ENCODE assay signal across 8 cellular contexts in genomic region chr7:130486963-130487324, GRCh38. TPM values are rescaled to one million over a fixed set of nuclear protein-coding genes. Genes with fewer than 3 reads are reported as not detected.
DNase-seq lines count a peak whose midpoint lies in the region; ATAC-seq and TF ChIP-seq lines count a peak whose summit lies in the region.

No MANE protein-coding gene starts in this region.

- H3K36me3 Mint-ChIP-seq in CD4-positive, alpha-beta T cell (ENCODE audit: low read depth): no peaks in the 10 kb centered on the region
- H3K36me3 Mint-ChIP-seq in chondrocyte (ENCODE audit: low read depth): no peaks in the 10 kb centered on the region

- H3K27ac Mint-ChIP-seq in CD4-positive, alpha-beta T cell: no peak overlapping the region
- no peak overlapping the region for H3K27ac Mint-ChIP-seq in chondrocyte (ENCODE audit: unreplicated experiment)

- intact Hi-C loops in CD4-positive, alpha-beta T cell (cut with DNase I, micrococcal nuclease): loop anchor here (2.0 to 10.0 kb wide), 4 partner anchors 85 to 268 kb away; no protein-coding TSS in a partner anchor

- H3K27me3 Mint-ChIP-seq in CD4-positive, alpha-beta T cell: peaks cover 67% of the 10 kb centered on the region
- no peaks in the 10 kb centered on the region for H3K27me3 Mint-ChIP-seq in chondrocyte (ENCODE audit: low read depth)

- H3K9ac ChIP-seq in mucosa of stomach (ENCODE audit: low read length): peak overlapping the region; percentile 42

- peaks cover 26% of the 10 kb centered on the region for H3K4me1 Mint-ChIP-seq in CD4-positive, alpha-beta T cell (ENCODE audit: low read depth)
- peaks cover 49% of the 10 kb centered on the region for H3K4me1 Mint-ChIP-seq in chondrocyte (ENCODE audit: low read depth)

- H3K4me1 ChIP-seq in mucosa of stomach (ENCODE audit: control insufficient read depth, insufficient read depth, low read length): peaks cover 22% of the 10 kb centered on the region

- ATAC-seq in CD4-positive, alpha-beta T cell (ENCODE audit: poor library complexity): no peak
- ATAC-seq in HG03439 (IDR thresholded peaks at IDR 0.05; ENCODE audit: unreplicated experiment) (no peak), GM21528 (IDR thresholded peaks at IDR 0.05; ENCODE audit: low FRiP score, unreplicated experiment) (no peak)

- H3K4me3 ChIP-seq in LNCaP clone FGC (ENCODE audit: low read depth, low read length): peak overlapping the region; percentile 51
- H3K4me3 ChIP-seq in mucosa of stomach (ENCODE audit: low read length): peak overlapping the region; percentile 43
- H3K4me3 ChIP-seq in WERI-Rb-1 (ENCODE audit: low read depth, low read length): no peak overlapping the region

- peak overlapping the region; percentile 89 for H3K4me3 Mint-ChIP-seq in CD4-positive, alpha-beta T cell
- H3K4me3 Mint-ChIP-seq in chondrocyte (ENCODE audit: unreplicated experiment): peak overlapping the region; percentile 39

- H3K27me3 ChIP-seq in CD4-positive, alpha-beta T cell (ENCODE audit: control insufficient read depth, insufficient read depth, low read length): peaks cover 19% of the 10 kb centered on the region
- H3K27me3 ChIP-seq in mucosa of stomach (ENCODE audit: control insufficient read depth, insufficient read depth, low read length) (peaks cover 4% of the 10 kb centered on the region), WERI-Rb-1 (ENCODE audit: insufficient read depth, low read depth, severe bottlenecking) (no peaks in the 10 kb centered on the region)

- POLR2A ChIA-PET in CD4-positive, alpha-beta T cell (lab: Charles Lee): interaction anchor here (0.7 to 0.9 kb wide), 2 partner anchors 23 to 282 kb away, joined by 3 to 5 read pairs; partner anchors contain the start of gene TMEM209

- no peaks in the 10 kb centered on the region for H3K9me3 ChIP-seq in CD4-positive, alpha-beta T cell (ENCODE audit: control insufficient read depth, low read length)
- H3K9me3 ChIP-seq in mucosa of stomach (ENCODE audit: control insufficient read depth, low read length) (no peaks in the 10 kb centered on the region), WERI-Rb-1 (ENCODE audit: severe bottlenecking) (no peaks in the 10 kb centered on the region)

- CTCF ChIA-PET in CD4-positive, alpha-beta T cell (lab: Charles Lee): interaction anchor here (0.6 kb wide), 1 partner anchor 246 kb away, joined by 6 read pairs; no protein-coding TSS in a partner anchor

- no peak for DNase-seq in CD4-positive, alpha-beta T cell
- DNase-seq in LNCaP clone FGC (ENCODE audit: low read depth) (no peak), chondrocyte (ENCODE audit: low spot score) (no peak), amniotic stem cell (lab: John Stamatoyannopoulos, UW) (no peak), WERI-Rb-1 (no peak)

- H3K27ac ChIP-seq in CD4-positive, alpha-beta T cell (ENCODE audit: low read depth, low read length): no peak overlapping the region
- H3K27ac ChIP-seq in WERI-Rb-1: no peak overlapping the region

- H3K9me3 Mint-ChIP-seq in CD4-positive, alpha-beta T cell: no peaks in the 10 kb centered on the region
- no peaks in the 10 kb centered on the region for H3K9me3 Mint-ChIP-seq in chondrocyte (ENCODE audit: low read depth)

- H3K36me3 ChIP-seq in mucosa of stomach (ENCODE audit: control insufficient read depth, insufficient read depth, low read length) (no peaks in the 10 kb centered on the region), WERI-Rb-1 (no peaks in the 10 kb centered on the region)

- no peak for TF ChIP-seq CTCF in CD4-positive, alpha-beta T cell (IDR thresholded peaks at IDR 0.05)
- no peak for TF ChIP-seq CTCF in LNCaP clone FGC (IDR thresholded peaks at IDR 0.05; ENCODE audit: control insufficient read depth, extremely low read depth, insufficient read depth)
- no peak for TF ChIP-seq CTCF in chondrocyte (IDR thresholded peaks at IDR 0.05)
- no peak for TF ChIP-seq CTCF in WERI-Rb-1 (IDR thresholded peaks at IDR 0.05; ENCODE audit: low read depth, low read length)

RNA-seq across cellular contexts. Expression of gene MEST, which starts 4.9 kb away (rescaled TPM):
- total RNA-seq in CD4-positive, alpha-beta T cell: 1 to 10 TPM; 2.7 to 2.9 TPM
- total RNA-seq in chondrocyte: 43.2 to 62.1 TPM (median 58.1 TPM) in 3 replicates

RNA-seq across cellular contexts. Expression of gene CEP41, which starts 46.1 kb away (rescaled TPM):
- 1 to 10 TPM; 3.3 to 4.8 TPM for total RNA-seq in CD4-positive, alpha-beta T cell
- total RNA-seq in chondrocyte: 10.3 to 13.9 TPM (median 10.4 TPM) in 3 replicates

Comparison
In these comparisons a context has a peak if more than half of its experiments do, and no peak if none do; other contexts are left out.
1. RNA of gene MEST, which starts 4.9 kb away (total RNA-seq): 43.2 to 62.1 TPM in chondrocyte; 2.7 to 2.9 TPM in CD4-positive, alpha-beta T cell; every median in the first group is over 10 times any median in the second.